Comparison of ENCODE assay signal across 8 cellular contexts in genomic region chr22:37930270-37930951, GRCh38. TPM values are rescaled to one million over a fixed set of nuclear protein-coding genes. Genes with fewer than 3 reads are reported as not detected.
DNase-seq lines count a peak whose midpoint lies in the region; ATAC-seq and TF ChIP-seq lines count a peak whose summit lies in the region.

No MANE protein-coding gene starts in this region.

- ATAC-seq in GM19467 (IDR thresholded peaks at IDR 0.05; ENCODE audit: unreplicated experiment): no peak
- no peak for ATAC-seq in HG02678 (IDR thresholded peaks at IDR 0.05; ENCODE audit: unreplicated experiment)
- ATAC-seq in HG03342 (IDR thresholded peaks at IDR 0.05; ENCODE audit: unreplicated experiment): no peak

- TF ChIP-seq CTCF in smooth muscle cell (IDR thresholded peaks at IDR 0.05; ENCODE audit: borderline replicate concordance, insufficient read depth, poor library complexity, severe bottlenecking): peak; percentile 21

- H3K27ac ChIP-seq in esophagus (ENCODE audit: low read depth in 2 of 2, low read length in 1 of 2) (peak overlapping the region; percentile 2 to 79), smooth muscle cell (ENCODE audit: low read depth) (no peak overlapping the region)

- peaks cover 33% of the 10 kb centered on the region for H4K20me1 ChIP-seq in smooth muscle cell (ENCODE audit: low read depth)

- H3K9me3 ChIP-seq in NT2/D1 (ENCODE audit: insufficient read depth, low read length) (no peaks in the 10 kb centered on the region), esophagus (ENCODE audit: control insufficient read depth in 2 of 2, insufficient read depth in 1 of 2, low read depth in 1 of 2, low read length in 1 of 2) (no peaks in the 10 kb centered on the region), smooth muscle cell (replicated peaks; ENCODE audit: low read depth) (no peaks in the 10 kb centered on the region)

- no peak overlapping the region for H3K4me3 ChIP-seq in NT2/D1 (ENCODE audit: insufficient read length, low read depth)
- no peak overlapping the region for H3K4me3 ChIP-seq in esophagus (ENCODE audit: low read depth in 1 of 2, low read length in 2 of 2)
- H3K4me3 ChIP-seq in smooth muscle cell: no peak overlapping the region

- DNase-seq in DMS53 (lab: John Stamatoyannopoulos, UW) (peak; percentile 44), DMS53 treated with DMSO at 0.1 percent for 48 hours (lab: John Stamatoyannopoulos, UW; ENCODE audit: unreplicated experiment) (no peak), NT2/D1 (ENCODE audit: low read depth, low spot score) (no peak), smooth muscle cell (lab: John Stamatoyannopoulos, UW; ENCODE audit: unreplicated experiment) (no peak)

- H3K79me2 ChIP-seq in smooth muscle cell (ENCODE audit: low read depth): no peaks in the 10 kb centered on the region

- H3K4me2 ChIP-seq in smooth muscle cell: no peak overlapping the region

- no peak overlapping the region for H2AFZ ChIP-seq in smooth muscle cell (ENCODE audit: low read depth)

- H3K9ac ChIP-seq in NT2/D1 (ENCODE audit: insufficient read length, low read depth) (peak overlapping the region; percentile 42), smooth muscle cell (ENCODE audit: low read depth) (no peak overlapping the region)

- H3K4me1 ChIP-seq in NT2/D1 (ENCODE audit: insufficient read depth, insufficient read length) (peaks cover 2% of the 10 kb centered on the region), esophagus (ENCODE audit: control insufficient read depth in 2 of 2, insufficient read depth in 2 of 2, low read length in 1 of 2) (peaks cover 12 to 23% of the 10 kb centered on the region in 2 donors), smooth muscle cell (ENCODE audit: low read depth) (no peaks in the 10 kb centered on the region)

- H3K27me3 ChIP-seq in NT2/D1 (ENCODE audit: insufficient read depth, insufficient read length) (no peaks in the 10 kb centered on the region), esophagus (ENCODE audit: control insufficient read depth in 1 of 2, insufficient read depth in 2 of 2, low read length in 2 of 2) (no peaks in the 10 kb centered on the region), smooth muscle cell (ENCODE audit: low read depth) (no peaks in the 10 kb centered on the region)

- H3K36me3 ChIP-seq in NT2/D1 (ENCODE audit: insufficient read depth, insufficient read length, low read length) (peaks cover 74% of the 10 kb centered on the region), esophagus (ENCODE audit: control insufficient read depth in 2 of 2, insufficient read depth in 2 of 2, low read length in 1 of 2) (peaks cover 24 to 60% of the 10 kb centered on the region in 2 donors), smooth muscle cell (ENCODE audit: low read depth) (peaks cover 4% of the 10 kb centered on the region)

- 67 to 76% methylated on average over 11 of the region's 11 CpGs for WGBS in esophagus, 2 donors
- WGBS in smooth muscle cell (ENCODE audit: low lambda C conversion rate): 93% methylated on average over 11 of the region's 11 CpGs

- peaks cover 5% of the 10 kb centered on the region for H3F3A ChIP-seq in smooth muscle cell (ENCODE audit: low read depth)

RNA-seq across cellular contexts. Expression of gene C22orf23, which starts 23.0 kb away (rescaled TPM):
- polyA plus RNA-seq in esophagus (under 1 TPM; 0.16 to 0.39 TPM), smooth muscle cell (1.0 and 2.4 TPM in 2 replicates)
- 0.18 and 0.81 TPM in 2 replicates for total RNA-seq in smooth muscle cell

RNA-seq across cellular contexts. Expression of gene POLR2F, which starts 23.1 kb away (rescaled TPM):
- polyA plus RNA-seq in esophagus: 100 to 1,000 TPM in 1 of 2 donors, 10 to 100 TPM in 1; 84.8 to 114 TPM
- 29.0 and 52.2 TPM in 2 replicates for total RNA-seq in smooth muscle cell
- polyA plus RNA-seq in smooth muscle cell: 138 and 141 TPM in 2 replicates

RNA-seq across cellular contexts. Expression of gene MICALL1, which starts 24.3 kb away (rescaled TPM):
- polyA plus RNA-seq in esophagus: 10 to 100 TPM; 41.7 to 44.1 TPM
- 15.2 and 24.9 TPM in 2 replicates for total RNA-seq in smooth muscle cell
- polyA plus RNA-seq in smooth muscle cell: 8.7 and 17.1 TPM in 2 replicates

RNA-seq across cellular contexts. Expression of gene SOX10, which starts 53.9 kb away (rescaled TPM):
- polyA plus RNA-seq in esophagus: under 1 TPM; 0.63 to 0.99 TPM
- total RNA-seq in smooth muscle cell: not detected in 2 replicates
- not detected in 2 replicates for polyA plus RNA-seq in smooth muscle cell
